ENCODE assay signal across 16 cellular contexts in genomic region chr9:90832251-90832650, GRCh38. TPM values are rescaled to one million over a fixed set of nuclear protein-coding genes. Genes with fewer than 3 reads are reported as not detected.
DNase-seq lines count a peak whose midpoint lies in the region; ATAC-seq, FAIRE-seq and TF ChIP-seq lines count a peak whose summit lies in the region.
"Had no signal": no experiment of that assay in that cellular context is flagged by ENCODE, and none has a peak within 500 bp of the region (broad histone marks: within the 10 kb centered on the region; RNA-seq: fewer than 3 reads in every experiment).

No MANE protein-coding gene starts in this region.

- H3K36me3 Mint-ChIP-seq in stimulated activated memory B cell treated with anti-CD40 and anti-IgM and Interleukin-4, amounts not matched to agents 10 μg/mL and 1 μg/mL and 100 μg/mL, for 72 hours = peaks cover 43% of the 10 kb centered on the region

- H3K27me3 ChIP-seq in OCI-LY1 (ENCODE audit: insufficient read depth, low read length) = no peaks in the 10 kb centered on the region
- H3K27me3 ChIP-seq in aorta (ENCODE audit: control insufficient read depth in 1 of 2, insufficient read depth in 2 of 2, low read length in 1 of 2) = no peaks in the 10 kb centered on the region
- H3K27me3 ChIP-seq: SJSA1 had no signal

- H3K27me3 Mint-ChIP-seq in stimulated activated memory B cell treated with anti-CD40 and anti-IgM and Interleukin-4, amounts not matched to agents 10 μg/mL and 1 μg/mL and 100 μg/mL, for 72 hours = no peaks in the 10 kb centered on the region

- H3F3A ChIP-seq in OCI-LY1 (ENCODE audit: insufficient read depth, low read length) = 0 out of 2 replicates have a peak, but pooled peaks cover 9% of the 10 kb centered on the region

- H3K36me3 ChIP-seq in OCI-LY1 (ENCODE audit: insufficient read depth, low read length) = peaks cover 87% of the 10 kb centered on the region
- no peaks in the 10 kb centered on the region for H3K36me3 ChIP-seq in aorta (ENCODE audit: control insufficient read depth in 1 of 2, insufficient read depth in 2 of 2, low read length in 1 of 2)
- H3K36me3 ChIP-seq: SJSA1 had no signal

- 78% methylated on average over 3 of the region's 3 CpGs for WGBS in aorta, 2 donors

- no peak overlapping the region for H3K4me2 ChIP-seq in OCI-LY1 (ENCODE audit: low read length)

- H3K79me2 ChIP-seq in OCI-LY1 (ENCODE audit: insufficient read depth, low read length) = peaks cover 94% of the 10 kb centered on the region

- TF ChIP-seq CTCF in OCI-LY1 (IDR thresholded peaks at IDR 0.05; ENCODE audit: low read length) = no peak

- peaks cover 89% of the 10 kb centered on the region for H3K4me1 ChIP-seq in OCI-LY1 (ENCODE audit: insufficient read depth, low read length, severe bottlenecking)
- no peaks in the 10 kb centered on the region for H3K4me1 ChIP-seq in aorta (ENCODE audit: control insufficient read depth in 1 of 2, insufficient read depth in 2 of 2, low read length in 2 of 2)
- H3K4me1 ChIP-seq: SJSA1 had no signal

- H3K27ac Mint-ChIP-seq in stimulated activated memory B cell treated with anti-CD40 and anti-IgM and Interleukin-4, amounts not matched to agents 10 μg/mL and 1 μg/mL and 100 μg/mL, for 72 hours = peak overlapping the region; percentile 93

- no peak for TF ChIP-seq POLR2A in GM12892 (IDR thresholded peaks at IDR 0.05; ENCODE audit: low read depth, low read length)

- no peak overlapping the region for H3K4me3 Mint-ChIP-seq in stimulated activated memory B cell treated with anti-CD40 and anti-IgM and Interleukin-4, amounts not matched to agents 10 μg/mL and 1 μg/mL and 100 μg/mL, for 72 hours

- H3K4me1 Mint-ChIP-seq in stimulated activated memory B cell treated with anti-CD40 and anti-IgM and Interleukin-4, amounts not matched to agents 10 μg/mL and 1 μg/mL and 100 μg/mL, for 72 hours = peaks cover 86% of the 10 kb centered on the region

- no peaks in the 10 kb centered on the region for H3K9me2 ChIP-seq in OCI-LY1 (ENCODE audit: low read depth, low read length)

- no peak overlapping the region for H3K9ac ChIP-seq in OCI-LY1 (ENCODE audit: low read length)

- intact Hi-C loops in aorta (cut with DNase I) = no loop called here

- H2AFZ ChIP-seq in OCI-LY1 (ENCODE audit: low read length) = no peak overlapping the region

- H3K9me3 ChIP-seq in OCI-LY1 (ENCODE audit: low read length) = no peaks in the 10 kb centered on the region
- H3K9me3 ChIP-seq in aorta (ENCODE audit: control insufficient read depth, low read length) = peaks cover 6% of the 10 kb centered on the region
- H3K9me3 ChIP-seq: SJSA1 had no signal

- no peaks in the 10 kb centered on the region for H4K20me1 ChIP-seq in OCI-LY1 (ENCODE audit: insufficient read depth, low read length)

- H3K9me3 Mint-ChIP-seq in stimulated activated memory B cell treated with anti-CD40 and anti-IgM and Interleukin-4, amounts not matched to agents 10 μg/mL and 1 μg/mL and 100 μg/mL, for 72 hours = no peaks in the 10 kb centered on the region

- H3K4me3 ChIP-seq in OCI-LY1 (ENCODE audit: low read depth, low read length, poor library complexity, severe bottlenecking) (no peak overlapping the region), aorta (ENCODE audit: low read length in 2 of 2) (no peak overlapping the region)
- H3K4me3 ChIP-seq: SJSA1 had no signal

- no peak for ATAC-seq in stimulated activated memory B cell treated with anti-CD40 and anti-IgM and Interleukin-4, amounts not matched to agents 10 μg/mL and 1 μg/mL and 100 μg/mL, for 72 hours
- ATAC-seq in aorta (ENCODE audit: low FRiP score) (no peak), GM18868 (IDR thresholded peaks at IDR 0.05; ENCODE audit: unreplicated experiment) (no peak)
- ATAC-seq: Panc1 had no signal

- H3K27ac ChIP-seq in OCI-LY1 (ENCODE audit: low read depth, low read length, poor library complexity, severe bottlenecking) = peak overlapping the region; percentile 97
- no peak overlapping the region for H3K27ac ChIP-seq in aorta (ENCODE audit: low read depth in 1 of 2, low read length in 2 of 2)
- H3K27ac ChIP-seq: SJSA1 had no signal

- DNase-seq in GM12892 (ENCODE audit: insufficient read length) = no peak
- DNase-seq in islet precursor cell = peak; percentile 7
- DNase-seq in aorta = no peak
- DNase-seq in OCI-M1 (lab: John Stamatoyannopoulos, UW) = no peak
- DNase-seq: ACHN, GF-D8, KBM-7, NCI-H187, NCI-H2107, NCI-H510A treated with DMSO at 0.1 percent for 48 hours, NCI-H82 had no signal

- peak; percentile 40 for FAIRE-seq in GM12892 (lab: Jason Lieb, UNC)

RNA-seq across cellular contexts. Expression of gene SYK, which starts 30.6 kb away (rescaled TPM):
- 28.5 TPM for polyA plus RNA-seq in GM12892 (2012; ENCODE audit: missing spikeins)
- 10 to 100 TPM; 15.0 to 31.5 TPM for total RNA-seq in aorta
- 10 to 100 TPM in 1 of 2 donors, 1 to 10 TPM in 1; 2.1 to 11.5 TPM for polyA plus RNA-seq in aorta
- total RNA-seq: SJSA1 had no signal
